In genomic region chr1:54453509-54453908, GRCh38 we compare ENCODE assay signal across 23 cellular contexts.
"Had no signal": no experiment of that assay in that cellular context is flagged by ENCODE, and none has a peak within 500 bp of the region (broad histone marks: within the 10 kb centered on the region; RNA-seq: fewer than 3 reads in every experiment).

No MANE protein-coding gene starts in this region.

- H3K4me3 ChIP-seq: breast epithelium, coronary artery, gastroesophageal sphincter, heart left ventricle, left ventricle myocardium inferior, pancreas, right lobe of liver, smooth muscle cell, upper lobe of left lung had no signal

- H3K4me1 ChIP-seq: breast epithelium, gastroesophageal sphincter, heart left ventricle, left ventricle myocardium inferior, pancreas, right lobe of liver, upper lobe of left lung had no signal

- H3K4me1 Mint-ChIP-seq: activated T-helper 17 cell treated with anti-CD3 and anti-CD28 coated beads, Interleukin-2, amount 50 U/mL, for 72 hours had no signal

- FAIRE-seq: keratinocyte, pancreas had no signal

- DNase-seq: activated CD8-positive, alpha-beta memory T cell treated with anti-CD3 and anti-CD28 coated beads for 24 hours; activated CD8-positive, alpha-beta memory T cell treated with anti-CD3 and anti-CD28 coated beads, Interleukin-2, amount 50 U/mL, for 4 hours; activated naive CD4-positive, alpha-beta T cell treated with anti-CD3 and anti-CD28 coated beads for 36 hours; activated naive CD8-positive, alpha-beta T cell treated with anti-CD3 and anti-CD28 coated beads, Interleukin-2, amount 10 ng/mL, durations not matched to agents 7 days and 5 days; activated T-cell treated with anti-CD3 and anti-CD28 coated beads, Interleukin-2, amount 50 U/mL, for 24 hours; amniotic stem cell; heart left ventricle; left ventricle myocardium inferior; naive thymus-derived CD8-positive, alpha-beta T cell; right lobe of liver; stimulated activated CD4-positive, alpha-beta T cell treated with anti-CD3 and anti-CD28 coated beads, Interleukin-15, amount 100 ng/mL, for 24 hours; stimulated activated naive CD8-positive, alpha-beta T cell treated with anti-CD3 and anti-CD28 coated beads, Interleukin-15, Interleukin-2, amounts not matched to agents 100 U/mL and 50 U/mL, for 24 hours; T-cell; upper lobe of left lung had no signal

- H3K27ac ChIP-seq: breast epithelium, coronary artery, epithelial cell of prostate, gastroesophageal sphincter, heart left ventricle, left ventricle myocardium inferior, pancreas, right lobe of liver, upper lobe of left lung had no signal

- H3K9me3 Mint-ChIP-seq: activated T-helper 17 cell treated with anti-CD3 and anti-CD28 coated beads, Interleukin-2, amount 50 U/mL, for 72 hours; T-cell had no signal

- H3K4me3 Mint-ChIP-seq: activated naive CD4-positive, alpha-beta T cell treated with anti-CD3 and anti-CD28 coated beads for 36 hours; activated naive CD8-positive, alpha-beta T cell treated with anti-CD3 and anti-CD28 coated beads, Interleukin-2, amount 10 ng/mL, durations not matched to agents 7 days and 5 days; activated T-cell treated with anti-CD3 and anti-CD28 coated beads, Interleukin-2, amount 50 U/mL, for 24 hours; activated T-helper 17 cell treated with anti-CD3 and anti-CD28 coated beads, Interleukin-2, amount 50 U/mL, for 72 hours; naive thymus-derived CD8-positive, alpha-beta T cell; T-cell; WTC11 had no signal

- H3K27ac Mint-ChIP-seq: activated naive CD4-positive, alpha-beta T cell treated with anti-CD3 and anti-CD28 coated beads for 36 hours; activated naive CD8-positive, alpha-beta T cell treated with anti-CD3 and anti-CD28 coated beads, Interleukin-2, amount 10 ng/mL, durations not matched to agents 7 days and 5 days; activated T-cell treated with anti-CD3 and anti-CD28 coated beads, Interleukin-2, amount 50 U/mL, for 24 hours; activated T-helper 17 cell treated with anti-CD3 and anti-CD28 coated beads, Interleukin-2, amount 50 U/mL, for 72 hours; T-cell; WTC11 had no signal

- H3K36me3 ChIP-seq: breast epithelium, gastroesophageal sphincter, heart left ventricle, left ventricle myocardium inferior, pancreas, right lobe of liver, upper lobe of left lung had no signal

- H3K27me3 Mint-ChIP-seq: activated T-cell treated with anti-CD3 and anti-CD28 coated beads, Interleukin-2, amount 50 U/mL, for 24 hours; activated T-helper 17 cell treated with anti-CD3 and anti-CD28 coated beads, Interleukin-2, amount 50 U/mL, for 72 hours; naive thymus-derived CD8-positive, alpha-beta T cell; T-cell had no signal

- H3K27me3 ChIP-seq: breast epithelium, gastroesophageal sphincter, heart left ventricle, pancreas, right lobe of liver, upper lobe of left lung had no signal

- H3K4me2 ChIP-seq: smooth muscle cell had no signal

- H3K9me3 ChIP-seq: heart left ventricle, pancreas, right lobe of liver, upper lobe of left lung had no signal

- ATAC-seq: activated T-helper 17 cell treated with anti-CD3 and anti-CD28 coated beads, Interleukin-2, amount 50 U/mL, for 72 hours; gastroesophageal sphincter; heart left ventricle; naive thymus-derived CD8-positive, alpha-beta T cell; pancreas; right lobe of liver; stimulated activated naive CD8-positive, alpha-beta T cell treated with anti-CD3 and anti-CD28 coated beads, Interleukin-15, Interleukin-2, amounts not matched to agents 100 U/mL and 50 U/mL, for 24 hours; T-cell; WTC11 had no signal

- H3K36me3 Mint-ChIP-seq: T-cell had no signal
